Comparison of ENCODE assay signal across 30 cellular contexts in the genomic region with DNA sequence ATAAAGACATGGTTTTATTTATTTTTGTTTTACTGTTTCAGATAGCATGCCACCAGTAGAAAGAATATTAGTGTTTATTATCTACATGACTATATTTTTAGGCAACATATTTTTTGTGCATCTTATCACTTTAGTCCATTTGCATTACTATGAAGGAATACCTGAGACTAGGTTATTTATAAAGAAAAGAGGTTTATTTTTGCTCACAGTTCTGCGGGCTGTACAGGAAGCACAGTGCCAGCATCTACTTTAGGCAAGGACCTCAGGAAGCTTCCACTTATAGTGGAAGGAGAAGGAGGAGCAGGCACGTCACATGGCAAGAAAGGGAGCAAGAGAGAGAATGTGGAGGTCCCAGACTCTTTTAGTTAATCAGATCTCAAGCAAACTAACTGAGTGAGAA. TPM values are rescaled to one million over a fixed set of nuclear protein-coding genes. Genes with fewer than 3 reads are reported as not detected.
DNase-seq lines count a peak whose midpoint lies in the region; ATAC-seq and TF ChIP-seq lines count a peak whose summit lies in the region.
"Had no signal": no experiment of that assay in that cellular context is flagged by ENCODE, and none has a peak within 500 bp of the region (broad histone marks: within the 10 kb centered on the region; RNA-seq: fewer than 3 reads in every experiment).

No MANE protein-coding gene starts in this region.

- H3K27ac Mint-ChIP-seq in HFFc6, result peak overlapping the region; percentile 68
- H3K27ac Mint-ChIP-seq: activated naive CD8-positive, alpha-beta T cell; neural progenitor cell had no signal

- WGBS in gastroesophageal sphincter (ENCODE audit: low coverage in 1 of 2), 2 donors, result 32 to 100% methylated on average over 1 to 2 of the region's 2 CpGs

- H3K4me1 Mint-ChIP-seq in HFFc6 (ENCODE audit: low read depth), result peaks cover 77% of the 10 kb centered on the region

- H3K27ac ChIP-seq in SK-N-MC (peak overlapping the region; percentile 9; the same call in 1 of the 2 replicates), gastroesophageal sphincter (peak overlapping the region; percentile 43 to 93 (median 50)), gastrocnemius medialis (peak overlapping the region; percentile 15 to 82 (median 33))
- H3K27ac ChIP-seq: C4-2B, neural progenitor cell, VCaP had no signal

- H3K9me3 Mint-ChIP-seq in HFFc6, result no peaks in the 10 kb centered on the region

- intact Hi-C loops in gastrocnemius medialis (cut with DNase I; ENCODE audit: low total_unique reads), result no loop called here

- TF ChIP-seq POLR2A in gastroesophageal sphincter (IDR thresholded peaks at IDR 0.05), result no peak
- TF ChIP-seq POLR2A in gastrocnemius medialis (IDR thresholded peaks at IDR 0.05), result no peak

- no peaks in the 10 kb centered on the region for H3K9me3 ChIP-seq in SK-N-MC (ENCODE audit: low read depth, low read length)
- no peaks in the 10 kb centered on the region for H3K9me3 ChIP-seq in gastroesophageal sphincter
- H3K9me3 ChIP-seq in gastrocnemius medialis, result no peaks in the 10 kb centered on the region
- H3K9me3 ChIP-seq: stomach, transverse colon had no signal

- H3K36me3 ChIP-seq in SK-N-MC (ENCODE audit: insufficient read depth, low read length), result peaks cover 74% of the 10 kb centered on the region
- H3K36me3 ChIP-seq in gastroesophageal sphincter, result peaks cover 0 to 23% of the 10 kb centered on the region in 2 donors
- H3K36me3 ChIP-seq in gastrocnemius medialis, result no peaks in the 10 kb centered on the region
- H3K36me3 ChIP-seq: neural progenitor cell, transverse colon had no signal

- H3K4me3 Mint-ChIP-seq in HFFc6, result 0 out of 2 replicates have a peak overlapping the region, but pooled peaks have one; percentile 1
- H3K4me3 Mint-ChIP-seq: activated naive CD8-positive, alpha-beta T cell; neural progenitor cell had no signal

- H3K4me1 ChIP-seq in gastroesophageal sphincter (peaks cover 0 to 70% (median 7%) of the 10 kb centered on the region in 3 donors), gastrocnemius medialis (peaks cover 0 to 2% of the 10 kb centered on the region in 2 donors)

- no peak for TF ChIP-seq EP300 in gastroesophageal sphincter (IDR thresholded peaks at IDR 0.05)

- ATAC-seq in gastroesophageal sphincter, result no peak
- ATAC-seq in gastrocnemius medialis, result no peak
- no peak for ATAC-seq in GM21825 (IDR thresholded peaks at IDR 0.05; ENCODE audit: unreplicated experiment)
- no peak for ATAC-seq in GM19035 (IDR thresholded peaks at IDR 0.05; ENCODE audit: unreplicated experiment)
- ATAC-seq: GM12878, sciatic nerve had no signal

- DNase-seq in HFFc6, result no peak
- DNase-seq in SK-N-MC (ENCODE audit: low read depth, low spot score), result no peak
- no peak for DNase-seq in gastrocnemius medialis
- DNase-seq in NCI-H187 (lab: John Stamatoyannopoulos, UW), result no peak
- DNase-seq: activated CD4-positive, alpha-beta T cell treated with anti-CD3 and anti-CD28 coated beads for 4 hours; activated effector memory CD4-positive, alpha-beta T cell treated with anti-CD3 and anti-CD28 coated beads, Interleukin-2, amount 50 U/mL, for 16 hours; COR-L47; cortex of kidney; effector memory CD4-positive, alpha-beta T cell; foreskin fibroblast; H7; Karpas-422; mesendoderm; NCI-H1417 treated with DMSO at 0.1 percent for 48 hours; NCI-H2081; NCI-H2227 treated with DMSO at 0.1 percent for 48 hours; NCI-H526; posterior cingulate gyrus; stimulated activated CD4-positive, alpha-beta T cell treated with anti-CD3 and anti-CD28 coated beads, Interleukin-4, amount 100 ng/mL, for 1 hour; stomach; transverse colon had no signal

- peaks cover 3% of the 10 kb centered on the region; the same call in 1 of the 2 replicates for H3K27me3 Mint-ChIP-seq in HFFc6 (ENCODE audit: insufficient read depth)

- H3K4me3 ChIP-seq in SK-N-MC (no peak overlapping the region), gastroesophageal sphincter (no peak overlapping the region), gastrocnemius medialis (no peak overlapping the region)
- H3K4me3 ChIP-seq: GM12878, neural progenitor cell, stomach, transverse colon had no signal

- no peak overlapping the region for H3K9ac ChIP-seq in SK-N-MC (ENCODE audit: insufficient read length)
- H3K9ac ChIP-seq: neural progenitor cell had no signal

- H3K27me3 ChIP-seq in gastroesophageal sphincter (no peaks in the 10 kb centered on the region), gastrocnemius medialis (peaks cover 0 to 12% (median 6%) of the 10 kb centered on the region in 3 donors)

- TF ChIP-seq CTCF in HFFc6 (IDR thresholded peaks at IDR 0.05) (no peak), gastroesophageal sphincter (IDR thresholded peaks at IDR 0.05) (no peak), gastrocnemius medialis (IDR thresholded peaks at IDR 0.05 in 4 of 5, conservative IDR thresholded peaks at IDR 0.05 in 1 of 5) (no peak)

- in situ Hi-C loops in gastrocnemius medialis (cut with MboI; ENCODE audit: low sequenced_read_pairs in 4 of 4), result no loop called here

- peaks cover 63% of the 10 kb centered on the region for H3K36me3 Mint-ChIP-seq in HFFc6 (ENCODE audit: low read depth)
- H3K36me3 Mint-ChIP-seq: activated naive CD8-positive, alpha-beta T cell; neural progenitor cell had no signal

RNA-seq across cellular contexts. Expression of gene CAV2, which starts 5.7 kb away (rescaled TPM):
- total RNA-seq in HFFc6 (2021; fragmentation: NEBNext Ultra II Directional; extraction: Animal tissue kit (Norgen Biotek cat#: 25700)), result 100 to 1,000 TPM; 157 to 229 (median 186) TPM
- total RNA-seq in gastroesophageal sphincter, result 100 to 1,000 TPM; 142 to 188 (median 170) TPM
- total RNA-seq in gastrocnemius medialis, result 10 to 100 TPM; 12.7 to 26.2 (median 14.9) TPM

RNA-seq across cellular contexts. Expression of gene CAV1, which starts 19.6 kb away (rescaled TPM):
- total RNA-seq in HFFc6 (2021; fragmentation: NEBNext Ultra II Directional; extraction: Animal tissue kit (Norgen Biotek cat#: 25700)), result 1,000 to 10,000 TPM in 5 of 6 experiments, 100 to 1,000 TPM in 1; 938 to 1,171 (median 1,076) TPM
- total RNA-seq in gastroesophageal sphincter (100 to 1,000 TPM; 546 to 772 (median 602) TPM), gastrocnemius medialis (10 to 100 TPM; 64.7 to 87.8 (median 71.2) TPM)

Comparison
In these comparisons a context has a peak if more than half of its experiments do, and no peak if none do; other contexts are left out.
1. RNA of gene CAV2, which starts 5.7 kb away (total RNA-seq): 157 to 229 TPM in HFFc6 and 142 to 188 TPM in gastroesophageal sphincter; 12.7 to 26.2 TPM in gastrocnemius medialis; every median in the first group is over 4 times any median in the second.
2. RNA of gene CAV1, which starts 19.6 kb away (total RNA-seq): 938 to 1,171 TPM in HFFc6 and 546 to 772 TPM in gastroesophageal sphincter; 64.7 to 87.8 TPM in gastrocnemius medialis; every median in the first group is over 4 times any median in the second.
3. Peak in every context shown above with its lines, with median percentiles within 50 percentile points of each other: H3K27ac ChIP-seq.